8 cellular contexts compared by ENCODE assay signal in genomic region chr16:15644306-15644961, GRCh38. TPM values are rescaled to one million over a fixed set of nuclear protein-coding genes. Genes with fewer than 3 reads are reported as not detected.
DNase-seq lines count a peak whose midpoint lies in the region; ATAC-seq and TF ChIP-seq lines count a peak whose summit lies in the region.

No MANE protein-coding gene starts in this region.

- H3K9me3 ChIP-seq in PC-3 (ENCODE audit: low read length) (no peaks in the 10 kb centered on the region), uterus (no peaks in the 10 kb centered on the region)

- peak overlapping the region; percentile 72; the same call in 1 of the 2 replicates for H3K4me3 ChIP-seq in HFF-Myc (replicated peaks; ENCODE audit: low read depth, low read length)
- peak overlapping the region; percentile 86 for H3K4me3 ChIP-seq in PC-3 (ENCODE audit: low read length)
- H3K4me3 ChIP-seq in fibroblast of mammary gland (ENCODE audit: control insufficient read depth, low read depth, low read length): no peak overlapping the region
- H3K4me3 ChIP-seq in uterus: no peak overlapping the region

- peaks cover 5% of the 10 kb centered on the region for H3F3A ChIP-seq in PC-3 (ENCODE audit: low read length, unreplicated experiment)

- CTCF ChIA-PET in PC-3 (lab: Charles Lee): interaction anchor here (1.1 kb wide), 1 partner anchor 38 kb away, joined by 4 read pairs; no protein-coding TSS in a partner anchor

- no peaks in the 10 kb centered on the region for H4K20me1 ChIP-seq in PC-3 (ENCODE audit: low read length)

- no peaks in the 10 kb centered on the region for H3K36me3 ChIP-seq in PC-3 (ENCODE audit: low read depth, low read length)
- H3K36me3 ChIP-seq in uterus: no peaks in the 10 kb centered on the region

- H3K79me2 ChIP-seq in PC-3 (ENCODE audit: low read length): peaks cover 31% of the 10 kb centered on the region

- peak overlapping the region; percentile 98; the same call in 1 of the 2 replicates for H3K9ac ChIP-seq in PC-3 (ENCODE audit: low read length)

- TF ChIP-seq CTCF in HFF-Myc (IDR thresholded peaks at IDR 0.05; ENCODE audit: low read depth, low read length, missing control alignments) (no peak), PC-3 (conservative IDR thresholded peaks at IDR 0.05; ENCODE audit: low read depth, low read length) (no peak), fibroblast of mammary gland (conservative IDR thresholded peaks at IDR 0.05; ENCODE audit: control insufficient read depth, insufficient read depth, low read depth, low read length) (no peak), uterus (IDR thresholded peaks at IDR 0.05) (no peak)

- H3K27ac ChIP-seq in PC-3 (ENCODE audit: low read length) (peak overlapping the region; percentile 90), uterus (peak overlapping the region in 1 of 2 donors; percentile 100)

- intact Hi-C loops in PC-3 (cut with micrococcal nuclease) (loop anchor here (2.0 kb wide), 3 partner anchors 28 to 60 kb away; no protein-coding TSS in a partner anchor), uterus (cut with DNase I; ENCODE audit: low total_unique reads) (no loop called here)

- H3K4me2 ChIP-seq in PC-3 (ENCODE audit: low read length): peak overlapping the region; percentile 96

- H3K4me1 ChIP-seq in PC-3 (ENCODE audit: insufficient read depth, low read length) (peaks cover 31% of the 10 kb centered on the region), uterus (peaks cover 0 to 7% of the 10 kb centered on the region in 2 donors)

- DNase-seq in A172 (ENCODE audit: low spot score) (peak; percentile 52), HFF-Myc (ENCODE audit: extremely low read depth, low read depth) (peak; percentile 67), PC-3 (peak; percentile 68), fibroblast of mammary gland (ENCODE audit: low read depth) (peak; percentile 73), T1000 (lab: John Stamatoyannopoulos, UW) (no peak), uterus (no peak), germinal center (ENCODE audit: low spot score) (no peak)

- ATAC-seq in PC-3 (peak; percentile 66), GM19324 (IDR thresholded peaks at IDR 0.05; ENCODE audit: low FRiP score, unreplicated experiment) (no peak)

- H3K27me3 ChIP-seq in PC-3 (ENCODE audit: low read length) (no peaks in the 10 kb centered on the region), uterus (no peaks in the 10 kb centered on the region)

- H2AFZ ChIP-seq in PC-3 (ENCODE audit: low read length): 0 out of 2 replicates have a peak overlapping the region, but pooled peaks have one; percentile 97

- TF ChIP-seq POLR2A in uterus (IDR thresholded peaks at IDR 0.05): no peak

- no TSS peak for BruUV-seq in PC-3 (replicated peaks; lab: Mats Ljungman, UMichigan)

- H3K9me2 ChIP-seq in PC-3 (replicated peaks; ENCODE audit: low read length): no peaks in the 10 kb centered on the region

- POLR2A ChIA-PET in PC-3 (lab: Charles Lee; ENCODE audit: unreplicated experiment): interaction anchor here (0.7 kb wide), 1 partner anchor 155 kb away, joined by 4 read pairs; no protein-coding TSS in a partner anchor

RNA-seq across cellular contexts. Expression of gene MARF1, which starts 1.5 kb away (rescaled TPM):
- 6.4 and 8.9 TPM in 2 replicates for total RNA-seq in A172 (2014; rRNA removed; shearing (Covaris generic))
- total RNA-seq in PC-3 (2014; rRNA removed) (6.7 and 9.6 TPM in 2 replicates), uterus (10 to 100 TPM; 21.0 to 91.9 (median 42.2) TPM)

RNA-seq across cellular contexts. Expression of gene NDE1, which starts 5.6 kb away (rescaled TPM):
- 47.5 and 55.9 TPM in 2 replicates for total RNA-seq in A172 (2014; rRNA removed; shearing (Covaris generic))
- total RNA-seq in PC-3 (2014; rRNA removed) (22.6 and 24.9 TPM in 2 replicates), uterus (10 to 100 TPM; 23.8 to 53.4 (median 39.2) TPM)

Comparison
In these comparisons a context has a peak if more than half of its experiments do, and no peak if none do; other contexts are left out.
1. DNase-seq: peak in A172 (single experiment), HFF-Myc (single experiment), PC-3 (single experiment) and fibroblast of mammary gland (single experiment); none in T1000 (single experiment), uterus (0 of 2) and germinal center (single experiment).
2. H3K4me3 ChIP-seq: peak in HFF-Myc (single experiment) and PC-3 (single experiment); none in fibroblast of mammary gland (single experiment) and uterus (0 of 2).